In genomic region chr2:109208951-109209335, GRCh38 we compare ENCODE assay signal across 24 cellular contexts.
DNase-seq lines count a peak whose midpoint lies in the region; ATAC-seq, FAIRE-seq and TF ChIP-seq lines count a peak whose summit lies in the region.
"Had no signal": no experiment of that assay in that cellular context is flagged by ENCODE, and none has a peak within 500 bp of the region (broad histone marks: within the 10 kb centered on the region; RNA-seq: fewer than 3 reads in every experiment).

No MANE protein-coding gene starts in this region.

- TF ChIP-seq CTCF in SK-N-SH (IDR thresholded peaks at IDR 0.05), result no peak
- TF ChIP-seq CTCF in PC-9 (conservative IDR thresholded peaks at IDR 0.05), result no peak
- TF ChIP-seq CTCF in endothelial cell of umbilical vein (IDR thresholded peaks at IDR 0.05; ENCODE audit: extremely low read depth in 1 of 2, insufficient read depth in 1 of 2, low read depth in 1 of 2, low read length in 2 of 2), result no peak
- TF ChIP-seq CTCF in sigmoid colon (IDR thresholded peaks at IDR 0.05), result no peak
- TF ChIP-seq CTCF in lower lobe of right lung (IDR thresholded peaks at IDR 0.05), result no peak

- no peaks in the 10 kb centered on the region for H3K36me3 ChIP-seq in SK-N-SH (replicated peaks in 1 of 2; ENCODE audit: control insufficient read depth in 1 of 2, insufficient read depth in 2 of 2, low read length in 1 of 2)
- H3K36me3 ChIP-seq in PC-9 (ENCODE audit: low read depth), result no peaks in the 10 kb centered on the region
- H3K36me3 ChIP-seq in endothelial cell of umbilical vein (ENCODE audit: control insufficient read depth in 2 of 2, extremely low read depth in 1 of 2, insufficient read depth in 2 of 2, low read length in 2 of 2), result no peaks in the 10 kb centered on the region
- H3K36me3 ChIP-seq in sigmoid colon, result no peaks in the 10 kb centered on the region
- H3K36me3 ChIP-seq in lower lobe of right lung, result no peaks in the 10 kb centered on the region
- H3K36me3 ChIP-seq: colonic mucosa, prostate gland, SJCRH30, transverse colon had no signal

- H3K79me2 ChIP-seq in SK-N-SH (ENCODE audit: insufficient read depth), result peaks cover 27% of the 10 kb centered on the region; the same call in 1 of the 2 replicates
- H3K79me2 ChIP-seq in PC-9 (ENCODE audit: low read depth), result peaks cover 62% of the 10 kb centered on the region
- H3K79me2 ChIP-seq in endothelial cell of umbilical vein (ENCODE audit: control insufficient read depth, insufficient read depth, low read length), result peaks cover 16% of the 10 kb centered on the region

- H2AFZ ChIP-seq in SK-N-SH (ENCODE audit: low read depth) (no peak overlapping the region), PC-9 (no peak overlapping the region), endothelial cell of umbilical vein (ENCODE audit: low read depth, low read length) (no peak overlapping the region)

- BruUV-seq in PC-9 (replicated peaks; lab: Mats Ljungman, UMichigan), result no TSS peak
- no TSS peak for BruUV-seq in endothelial cell of umbilical vein (replicated peaks; lab: Mats Ljungman, UMichigan)

- H4K20me1 ChIP-seq in SK-N-SH (ENCODE audit: insufficient read depth) (peaks cover 42% of the 10 kb centered on the region), PC-9 (ENCODE audit: insufficient read depth) (0 out of 2 replicates have a peak, but pooled peaks cover 4% of the 10 kb centered on the region), endothelial cell of umbilical vein (replicated peaks; ENCODE audit: control insufficient read depth, extremely low read depth, insufficient read depth, low read length) (no peaks in the 10 kb centered on the region)

- POLR2A ChIA-PET in SK-N-SH (lab: Yijun Ruan, JAX), result no interaction called here
- POLR2A ChIA-PET in PC-9 (lab: Charles Lee; ENCODE audit: unreplicated experiment), result interaction anchor here (0.6 kb wide), 1 partner anchor 270 kb away, joined by 4 read pairs; no protein-coding TSS in a partner anchor
- POLR2A ChIA-PET in endothelial cell of umbilical vein (lab: Charles Lee), result no interaction called here

- H3K4me3 ChIP-seq in SK-N-SH (ENCODE audit: low read depth in 2 of 2, low read length in 1 of 2) (no peak overlapping the region), PC-9 (peak overlapping the region; percentile 2; the same call in 1 of the 2 replicates), endothelial cell of umbilical vein (replicated peaks in 1 of 3; ENCODE audit: insufficient read depth in 1 of 3, low read depth in 1 of 3, low read length in 3 of 3) (no peak overlapping the region), sigmoid colon (no peak overlapping the region), lower lobe of right lung (no peak overlapping the region)
- H3K4me3 ChIP-seq: colonic mucosa, prostate gland, SJCRH30, transverse colon had no signal

- no peaks in the 10 kb centered on the region for H3K9me1 ChIP-seq in endothelial cell of umbilical vein (replicated peaks; ENCODE audit: control insufficient read depth, extremely low read depth, insufficient read depth, low read length)

- dilution Hi-C loops in endothelial cell of umbilical vein (cut with MboI; ENCODE audit: extremely low pct_ligation_motif_present, low sequenced_read_pairs), result no loop called here

- H3F3A ChIP-seq in SK-N-SH (replicated peaks; ENCODE audit: insufficient read depth) (no peaks in the 10 kb centered on the region), PC-9 (ENCODE audit: insufficient read depth, low read depth) (peaks cover 36% of the 10 kb centered on the region; the same call in 1 of the 2 replicates)

- H3K4me1 ChIP-seq in SK-N-SH (ENCODE audit: control insufficient read depth in 1 of 2, insufficient read depth in 2 of 2, low read depth in 1 of 2, low read length in 1 of 2) (peaks cover 19 to 26% of the 10 kb centered on the region in 2 experiments; a peak in 3 of 4 replicates), PC-9 (replicated peaks; ENCODE audit: insufficient read depth) (peaks cover 65% of the 10 kb centered on the region), endothelial cell of umbilical vein (ENCODE audit: control insufficient read depth, extremely low read depth, insufficient read depth, low read length) (peaks cover 36% of the 10 kb centered on the region), sigmoid colon (peaks cover 0 to 48% (median 28%) of the 10 kb centered on the region in 4 donors), lower lobe of right lung (peaks cover 23% of the 10 kb centered on the region)
- H3K4me1 ChIP-seq: colonic mucosa had no signal

- 72% methylated on average over 3 of the region's 6 CpGs for WGBS in SK-N-SH (ENCODE audit: low lambda C conversion rate)
- 93% methylated on average over 6 of the region's 6 CpGs for WGBS in sigmoid colon, 2 donors

- CTCF ChIA-PET in SK-N-SH (lab: Yijun Ruan, JAX), result interaction anchor here (1.3 kb wide), 1 partner anchor 8 kb away, joined by 4 read pairs; no protein-coding TSS in a partner anchor
- CTCF ChIA-PET in PC-9 (lab: Charles Lee), result interaction anchor here (0.7 kb wide), 1 partner anchor 199 kb away, joined by 4 read pairs; no protein-coding TSS in a partner anchor
- CTCF ChIA-PET in endothelial cell of umbilical vein (lab: Charles Lee), result interaction anchor here (0.7 to 2.3 kb wide), 6 partner anchors 14 to 301 kb away, joined by 3 to 7 read pairs (median 4); partner anchors contain the start of gene SH3RF3

- FAIRE-seq in endothelial cell of umbilical vein (lab: Jason Lieb, UNC), result no peak
- FAIRE-seq: GM12891 had no signal

- DNase-seq in SK-N-SH (no peak), PC-9 (no peak), endothelial cell of umbilical vein (ENCODE audit: low read depth, low spot score) (no peak), sigmoid colon (peak; percentile 51), NCI-H82 treated with DMSO at 0.1 percent for 48 hours (lab: John Stamatoyannopoulos, UW; ENCODE audit: unreplicated experiment) (no peak), lower lobe of right lung (no peak)
- no peak for DNase-seq in NK-92 treated with Interleukin-12 subunit alpha and Interleukin-12 subunit beta, amount 100 ng/mL, for 24 hours (lab: John Stamatoyannopoulos, UW)
- DNase-seq: activated CD4-positive, alpha-beta T cell treated with anti-CD3 and anti-CD28 coated beads for 4 hours; Caco-2; colonic mucosa; left colon; MV-4-11; NCI-H187; SJCRH30; stimulated activated CD4-positive, alpha-beta T cell treated with anti-CD3 and anti-CD28 coated beads, Interleukin-4, amount 100 ng/mL, for 4 hours; stimulated activated naive CD8-positive, alpha-beta T cell treated with anti-CD3 and anti-CD28 coated beads, Interleukin-15, Interleukin-2, amounts not matched to agents 100 U/mL and 50 U/mL, for 24 hours; T-helper 17 cell; transverse colon had no signal

- no peaks in the 10 kb centered on the region for H3K9me3 ChIP-seq in SK-N-SH
- no peaks in the 10 kb centered on the region for H3K9me3 ChIP-seq in PC-9 (ENCODE audit: insufficient read depth, low read depth)
- no peaks in the 10 kb centered on the region for H3K9me3 ChIP-seq in endothelial cell of umbilical vein (replicated peaks; ENCODE audit: control insufficient read depth, insufficient read depth, low read length)
- H3K9me3 ChIP-seq in sigmoid colon, result no peaks in the 10 kb centered on the region
- H3K9me3 ChIP-seq in lower lobe of right lung, result no peaks in the 10 kb centered on the region
- H3K9me3 ChIP-seq: Caco-2, colonic mucosa, prostate gland, SJCRH30, transverse colon had no signal

- H3K9ac ChIP-seq in SK-N-SH, result no peak overlapping the region
- peak overlapping the region; percentile 35 for H3K9ac ChIP-seq in endothelial cell of umbilical vein (replicated peaks; ENCODE audit: extremely low read depth, insufficient read depth, low read length)
- H3K9ac ChIP-seq: KMS-11 had no signal

- H3K9me2 ChIP-seq in SK-N-SH (no peaks in the 10 kb centered on the region), PC-9 (ENCODE audit: insufficient read depth) (no peaks in the 10 kb centered on the region)

- intact Hi-C loops in PC-9 (cut with micrococcal nuclease; ENCODE audit: unreplicated experiment), result no loop called here
- intact Hi-C loops in endothelial cell of umbilical vein (cut with micrococcal nuclease), result loop anchor here (1.0 kb wide), 1 partner anchor 36 kb away; no protein-coding TSS in a partner anchor
- intact Hi-C loops in sigmoid colon (cut with DNase I), result no loop called here
- intact Hi-C loops in lower lobe of right lung (cut with DNase I), result no loop called here

- H3K4me2 ChIP-seq in SK-N-SH (peak overlapping the region; percentile 15), PC-9 (peak overlapping the region; percentile 65), endothelial cell of umbilical vein (ENCODE audit: insufficient read depth, low read length) (peak overlapping the region; percentile 57)
- H3K4me2 ChIP-seq: KMS-11 had no signal

- no peaks in the 10 kb centered on the region for H3K27me3 ChIP-seq in SK-N-SH (ENCODE audit: insufficient read depth)
- H3K27me3 ChIP-seq in PC-9 (ENCODE audit: insufficient read depth, low read depth), result no peaks in the 10 kb centered on the region
- H3K27me3 ChIP-seq in endothelial cell of umbilical vein (ENCODE audit: control insufficient read depth in 2 of 2, insufficient read depth in 2 of 2, low read length in 2 of 2), result no peaks in the 10 kb centered on the region
- H3K27me3 ChIP-seq in sigmoid colon, result no peaks in the 10 kb centered on the region
- H3K27me3 ChIP-seq in lower lobe of right lung (ENCODE audit: low read depth), result no peaks in the 10 kb centered on the region
- H3K27me3 ChIP-seq: colonic mucosa, SJCRH30, transverse colon had no signal

- TF ChIP-seq POLR2A in endothelial cell of umbilical vein (IDR thresholded peaks at IDR 0.05; ENCODE audit: low read depth, low read length) (no peak), sigmoid colon (IDR thresholded peaks at IDR 0.05) (no peak)

- H3K27ac ChIP-seq in SK-N-SH (ENCODE audit: low read depth in 2 of 2, low read length in 1 of 2) (peak overlapping the region; percentile 50 to 65; a peak in 3 of 4 replicates), PC-9 (peak overlapping the region; percentile 55), endothelial cell of umbilical vein (ENCODE audit: insufficient read depth, low read depth, low read length) (peak overlapping the region; percentile 68), sigmoid colon (peak overlapping the region in 3 of 4 donors; percentile 21 to 62 (median 46)), lower lobe of right lung (no peak overlapping the region)
- H3K27ac ChIP-seq: 22Rv1, colonic mucosa, KMS-11, prostate gland, SJCRH30, transverse colon had no signal

- no peak for TF ChIP-seq RAD21 in SK-N-SH (IDR thresholded peaks at IDR 0.05; ENCODE audit: low read length)

- no peak for ATAC-seq in SK-N-SH treated with all-trans-retinoic acid at 6 μM for 48 hours
- no peak for ATAC-seq in lower lobe of right lung
- ATAC-seq: activated naive CD4-positive, alpha-beta T cell treated with anti-CD3 and anti-CD28 coated beads, Interleukin-2, amount 50 U/mL, for 72 hours; left colon; stimulated activated naive CD8-positive, alpha-beta T cell treated with anti-CD3 and anti-CD28 coated beads, Interleukin-15, Interleukin-2, amounts not matched to agents 100 U/mL and 50 U/mL, for 24 hours; T-helper 17 cell had no signal

- TF ChIP-seq EP300 in SK-N-SH (IDR thresholded peaks at IDR 0.05; ENCODE audit: borderline replicate concordance in 1 of 2, low read depth in 1 of 2, low read length in 1 of 2) (no peak), sigmoid colon (IDR thresholded peaks at IDR 0.05) (no peak)

TF ChIP-seq in SK-N-SH treated with all-trans-retinoic acid at 6 μM for 48 hours, 23 proteins besides CTCF, POLR2A, EP300 and RAD21 (continues in another document):
- no peak for TF ChIP-seq ZNF565 (CRISPR knock-in tag; conservative IDR thresholded peaks at IDR 0.05; ENCODE audit: low read depth)

Comparison
In these comparisons a context has a peak if more than half of its experiments do, and no peak if none do; other contexts are left out.
1. H3K4me2 ChIP-seq: peak in every context shown above with its lines; median percentile 65 in PC-9; 57 in endothelial cell of umbilical vein; 15 in SK-N-SH.